Comparison of ENCODE assay signal across 8 cellular contexts in the genomic region with DNA sequence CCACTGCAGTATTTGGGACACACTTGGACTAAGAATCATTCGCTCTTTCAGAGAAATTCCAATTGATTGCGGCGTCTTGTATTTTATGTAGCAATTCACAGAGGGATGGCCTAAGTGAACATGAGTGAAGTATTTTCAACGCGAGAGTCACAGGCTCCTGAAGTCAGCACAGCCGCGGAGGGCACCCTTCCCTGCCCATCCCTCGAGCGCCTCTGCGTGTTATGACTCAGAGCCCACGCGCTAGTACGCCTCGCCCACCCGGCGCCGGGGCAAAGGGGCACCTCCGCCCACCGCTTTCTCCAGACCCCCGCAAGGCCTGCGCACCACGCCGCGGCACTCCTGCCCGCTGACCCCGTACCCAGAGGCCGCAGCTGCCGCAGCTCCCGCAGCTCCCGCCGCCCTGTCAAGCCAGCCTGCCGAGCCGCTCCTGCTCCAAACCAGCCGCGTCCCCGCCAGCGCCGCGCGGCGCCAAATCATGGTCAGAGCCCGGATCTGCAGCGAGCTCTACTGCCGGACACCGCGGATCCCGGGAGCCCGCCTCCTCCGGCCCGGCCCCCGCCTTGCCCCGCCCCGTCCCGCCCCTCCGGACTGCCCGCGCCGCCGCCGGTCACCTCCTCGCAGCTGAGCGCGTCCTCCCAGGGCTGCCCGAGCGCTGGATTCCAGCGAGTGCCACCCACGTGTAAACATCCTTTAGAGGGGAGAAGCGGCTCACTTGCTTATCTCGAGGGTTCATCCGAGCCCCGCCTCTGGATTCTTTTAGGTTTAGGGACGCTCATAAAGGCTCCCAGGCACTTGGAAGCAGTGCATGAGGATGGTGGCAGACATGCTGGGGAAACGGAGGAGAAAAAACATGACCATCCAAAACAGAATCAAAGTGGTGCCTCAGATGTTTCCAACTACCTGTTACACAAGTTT. TPM values are rescaled to one million over a fixed set of nuclear protein-coding genes. Genes with fewer than 3 reads are reported as not detected.
DNase-seq lines count a peak whose midpoint lies in the region; ATAC-seq and TF ChIP-seq lines count a peak whose summit lies in the region.

A gene with protein sequence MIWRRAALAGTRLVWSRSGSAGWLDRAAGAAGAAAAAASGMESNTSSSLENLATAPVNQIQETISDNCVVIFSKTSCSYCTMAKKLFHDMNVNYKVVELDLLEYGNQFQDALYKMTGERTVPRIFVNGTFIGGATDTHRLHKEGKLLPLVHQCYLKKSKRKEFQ (minus strand): TSS at position 509 of the 915 bp plus-strand sequence. CDS start 32 bp downstream, at position 477.

- H3K4me1 ChIP-seq in HUES64 (ENCODE audit: insufficient read depth, low read length) (no peaks in the 10 kb centered on the region), PC-9 (replicated peaks; ENCODE audit: insufficient read depth) (peaks cover 16% of the 10 kb centered on the region), muscle layer of colon (ENCODE audit: insufficient read depth, low read length) (peaks cover 18% of the 10 kb centered on the region)

- H3K36me3 ChIP-seq in HUES64 (ENCODE audit: insufficient read depth, low read length) (peaks cover 5% of the 10 kb centered on the region; the same call in 1 of the 2 replicates), PC-9 (ENCODE audit: low read depth) (no peaks in the 10 kb centered on the region), muscle layer of colon (ENCODE audit: insufficient read depth, low read length) (peaks cover 4% of the 10 kb centered on the region)

- no peaks in the 10 kb centered on the region for H3K9me2 ChIP-seq in PC-9 (ENCODE audit: insufficient read depth)

- peak; percentile 94 for ATAC-seq in GM21515 (IDR thresholded peaks at IDR 0.05; ENCODE audit: unreplicated experiment)

- TF ChIP-seq POLR2A in erythroblast (IDR thresholded peaks at IDR 0.05; ENCODE audit: low read length), result peak; percentile 78

- peaks cover 26% of the 10 kb centered on the region for H3K4me1 Mint-ChIP-seq in activated T-cell treated with anti-CD3 and anti-CD28 coated beads, Interleukin-2, amount 50 U/mL, for 24 hours (ENCODE audit: low read depth)

- BruUV-seq in PC-9 (replicated peaks; lab: Mats Ljungman, UMichigan), result no TSS peak

- no peak for TF ChIP-seq CTCF in PC-9 (conservative IDR thresholded peaks at IDR 0.05)

- H3K27ac ChIP-seq in HUES64 (ENCODE audit: low read depth, low read length) (peak within 1 kb of the TSS; percentile 71), PC-9 (peak within 1 kb of the TSS; percentile 76), muscle layer of colon (ENCODE audit: low read depth, low read length) (peak within 1 kb of the TSS; percentile 84)

- CTCF ChIA-PET in PC-9 (lab: Charles Lee), result interaction anchor here (0.7 to 1.0 kb wide), 2 partner anchors 12 to 17 kb away, joined by 4 read pairs; partner anchors contain the start of gene CDC73

- peak within 1 kb of the TSS; percentile 81 for H3K4me2 ChIP-seq in PC-9

- H3K4me3 ChIP-seq in HUES64 (ENCODE audit: low read length) (peak within 1 kb of the TSS; percentile 75), PC-9 (peak within 1 kb of the TSS; percentile 59), muscle layer of colon (ENCODE audit: low read depth in 1 of 2, low read length in 2 of 2) (peak within 1 kb of the TSS; percentile 70 to 92)

- H3F3A ChIP-seq in PC-9 (ENCODE audit: insufficient read depth, low read depth), result peaks cover 22% of the 10 kb centered on the region

- H3K27ac Mint-ChIP-seq in activated T-cell treated with anti-CD3 and anti-CD28 coated beads, Interleukin-2, amount 50 U/mL, for 24 hours, result peak within 1 kb of the TSS; percentile 88

- H3K27me3 ChIP-seq in HUES64 (ENCODE audit: insufficient read depth, low read length), result peaks cover 20% of the 10 kb centered on the region
- H3K27me3 ChIP-seq in PC-9 (ENCODE audit: insufficient read depth, low read depth), result no peaks in the 10 kb centered on the region
- no peaks in the 10 kb centered on the region for H3K27me3 ChIP-seq in muscle layer of colon (ENCODE audit: control insufficient read depth in 1 of 2, insufficient read depth in 2 of 2, low read length in 2 of 2)

- intact Hi-C loops in PC-9 (cut with micrococcal nuclease; ENCODE audit: unreplicated experiment), result loop anchor here (1.0 kb wide), 2 partner anchors 16 to 46 kb away; partner anchors contain the start of genes RO60 and UCHL5

- no peaks in the 10 kb centered on the region for H3K27me3 Mint-ChIP-seq in activated T-cell treated with anti-CD3 and anti-CD28 coated beads, Interleukin-2, amount 50 U/mL, for 24 hours

- H3K9me3 ChIP-seq in HUES64 (ENCODE audit: insufficient read depth, low read depth, low read length) (no peaks in the 10 kb centered on the region), PC-9 (ENCODE audit: insufficient read depth, low read depth) (no peaks in the 10 kb centered on the region), muscle layer of colon (ENCODE audit: low read length) (no peaks in the 10 kb centered on the region)

- H2AFZ ChIP-seq in PC-9, result peak within 1 kb of the TSS; percentile 93

- DNase-seq in DMS153 treated with DMSO at 0.1 percent for 48 hours (lab: John Stamatoyannopoulos, UW; ENCODE audit: unreplicated experiment) (peak; percentile 85), PC-9 (peak; percentile 70 to 85), erythroblast (lab: John Stamatoyannopoulos, UW) (peak; percentile 86 to 88)
- peak; percentile 75 for DNase-seq in activated T-cell treated with anti-CD3 and anti-CD28 coated beads, Interleukin-2, amount 50 U/mL, for 24 hours
- peak; percentile 31 to 41 for DNase-seq in stimulated activated CD8-positive, alpha-beta memory T cell treated with anti-CD3 and anti-CD28 coated beads, Interleukin-7, amount 100 ng/mL, for 1 hour (ENCODE audit: low read depth in 2 of 2)

- peaks cover 33% of the 10 kb centered on the region for H3K79me2 ChIP-seq in PC-9 (ENCODE audit: low read depth)

- H4K20me1 ChIP-seq in PC-9 (ENCODE audit: insufficient read depth), result no peaks in the 10 kb centered on the region

- H3K9me3 Mint-ChIP-seq in activated T-cell treated with anti-CD3 and anti-CD28 coated beads, Interleukin-2, amount 50 U/mL, for 24 hours, result no peaks in the 10 kb centered on the region

- under 1% methylated on average over 73 of the region's 73 CpGs for WGBS in HUES64

- POLR2A ChIA-PET in PC-9 (lab: Charles Lee; ENCODE audit: unreplicated experiment), result interaction anchor here (0.5 to 1.5 kb wide), 6 partner anchors 16 to 522 kb away, joined by 3 to 18 read pairs (median 4); partner anchors contain the start of genes CDC73, RO60 and UCHL5

- H3K9ac ChIP-seq in HUES64 (ENCODE audit: low read depth, low read length), result peak within 1 kb of the TSS; percentile 65
- peak within 1 kb of the TSS; percentile 73 for H3K9ac ChIP-seq in muscle layer of colon (ENCODE audit: low read length)

- peak within 1 kb of the TSS; percentile 92 for H3K4me3 Mint-ChIP-seq in activated T-cell treated with anti-CD3 and anti-CD28 coated beads, Interleukin-2, amount 50 U/mL, for 24 hours

- peaks cover 22% of the 10 kb centered on the region for H3K36me3 Mint-ChIP-seq in activated T-cell treated with anti-CD3 and anti-CD28 coated beads, Interleukin-2, amount 50 U/mL, for 24 hours (ENCODE audit: low read depth)

RNA-seq across cellular contexts. Expression of the gene that starts here (rescaled TPM):
- polyA plus RNA-seq in HUES64 (2013, experiment 1 of 2), result 8.8 TPM
- 9.1 TPM for polyA plus RNA-seq in HUES64 (2013, experiment 2 of 2)
- total RNA-seq in PC-9 (2021), result 12.5 and 16.7 TPM in 2 replicates

Comparison
In these comparisons a context has a peak if more than half of its experiments do, and no peak if none do; other contexts are left out.
1. Peak in every context shown above with its lines: DNase-seq, ATAC-seq, H3K4me3 ChIP-seq and H3K27ac ChIP-seq.
2. DNase-seq: peak in every context shown above with its lines; median percentile 87 in erythroblast; 85 in DMS153 treated with DMSO at 0.1 percent for 48 hours; 78 in PC-9; 75 in activated T-cell treated with anti-CD3 and anti-CD28 coated beads, Interleukin-2, amount 50 U/mL, for 24 hours; 36 in stimulated activated CD8-positive, alpha-beta memory T cell treated with anti-CD3 and anti-CD28 coated beads, Interleukin-7, amount 100 ng/mL, for 1 hour.